Comparison of ENCODE assay signal across 10 cellular contexts in the genomic region with DNA sequence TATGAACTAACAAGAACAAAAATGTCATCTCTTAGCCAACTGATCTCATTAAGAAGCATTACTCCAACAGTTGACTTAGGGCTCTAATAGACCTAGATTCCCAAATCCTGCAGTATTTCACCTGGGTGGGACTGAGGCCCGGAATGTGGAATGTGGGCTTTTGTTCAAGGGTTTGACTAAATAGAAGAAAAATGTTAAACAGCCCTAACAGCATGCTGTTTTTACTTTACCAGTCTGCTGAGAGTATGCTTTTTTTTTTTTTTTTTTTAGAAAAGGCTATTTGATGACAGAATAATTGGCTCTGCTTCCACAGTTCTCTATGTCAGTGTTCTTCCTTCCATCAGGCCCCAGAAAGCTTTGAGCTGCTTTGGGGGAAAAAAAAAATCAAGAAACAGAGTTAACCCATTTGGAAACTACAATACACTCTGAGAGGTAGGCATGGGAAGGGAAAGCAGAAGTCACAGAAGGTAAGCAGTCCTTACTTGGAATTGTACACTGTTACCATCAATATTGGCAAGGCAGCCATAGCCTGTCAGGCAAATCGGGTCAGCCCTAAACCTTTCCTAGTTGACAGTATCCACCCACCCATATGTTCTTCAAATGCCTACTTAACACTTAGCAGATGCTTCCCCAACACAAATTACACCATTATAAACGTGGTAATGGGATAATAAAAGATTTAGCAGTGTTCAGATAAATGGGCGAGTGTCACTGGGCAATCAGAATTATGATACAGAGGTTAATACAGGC.
"Had no signal": no experiment of that assay in that cellular context is flagged by ENCODE, and none has a peak within 500 bp of the region (broad histone marks: within the 10 kb centered on the region; RNA-seq: fewer than 3 reads in every experiment).

No MANE protein-coding gene starts in this region.

- H3K9me3 ChIP-seq: ovary had no signal

- H3K4me3 ChIP-seq: coronary artery, ovary had no signal

- H3K27me3 ChIP-seq: ovary had no signal

- DNase-seq: activated CD4-positive, alpha-beta T cell treated with anti-CD3 and anti-CD28 coated beads, Interleukin-2, amount 10 ng/mL, durations not matched to agents 24 days and 14 days; activated naive CD4-positive, alpha-beta T cell treated with anti-CD3 and anti-CD28 coated beads for 36 hours; activated T-cell treated with anti-CD3 and anti-CD28 coated beads for 4 hours; central memory CD4-positive, alpha-beta T cell; effector CD8-positive, alpha-beta T cell; kidney glomerular epithelial cell; ovary; T1000 had no signal

- ATAC-seq: activated T-helper 17 cell treated with anti-CD3 and anti-CD28 coated beads, Interleukin-2, amount 50 U/mL, for 72 hours had no signal

- H3K36me3 ChIP-seq: ovary had no signal

- H3K27ac ChIP-seq: coronary artery, ovary had no signal
